In the genomic region with DNA sequence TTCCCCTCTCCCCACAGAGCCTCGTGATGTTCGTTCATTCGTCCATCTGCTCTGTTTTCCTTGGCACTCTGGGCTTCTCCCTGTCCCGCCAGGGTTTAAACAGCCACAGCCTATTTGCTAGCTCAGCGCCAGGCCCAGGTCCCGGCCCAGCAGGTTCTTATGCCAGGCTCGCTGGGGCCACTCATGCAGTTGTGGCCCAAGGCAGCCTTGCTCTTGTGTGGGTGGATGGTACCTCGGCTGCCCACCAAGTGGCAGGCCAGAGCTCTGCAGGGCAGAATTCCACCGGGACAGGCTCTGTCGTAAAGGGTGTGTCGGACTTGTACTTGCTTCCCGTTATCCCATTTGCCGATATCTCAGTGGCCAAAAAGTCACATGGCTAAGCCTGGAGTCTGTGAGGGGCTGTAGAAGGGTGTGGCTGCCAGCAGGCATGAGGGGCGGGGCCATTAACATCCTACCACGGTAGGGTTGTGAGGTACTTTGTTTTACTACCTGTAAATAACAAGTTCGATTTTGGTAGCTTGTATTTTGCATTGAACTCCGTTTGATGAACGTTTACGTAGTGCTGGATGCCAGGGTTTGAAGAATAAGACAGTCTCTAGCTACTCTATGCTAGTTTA, we compare ENCODE assay signal across 8 cellular contexts. TPM values are rescaled to one million over a fixed set of nuclear protein-coding genes. Genes with fewer than 3 reads are reported as not detected.
A peak's percentile ranks its signal among the peaks of the same experiment; 100 is the strongest.
DNase-seq lines count a peak whose midpoint lies in the region; ATAC-seq and TF ChIP-seq lines count a peak whose summit lies in the region.

No MANE protein-coding gene starts in this region.

- peak overlapping the region; percentile 95 for H3K27ac Mint-ChIP-seq in mesothelial cell of epicardium

- H3K4me1 Mint-ChIP-seq in mesothelial cell of epicardium: peaks cover 29% of the 10 kb centered on the region

- POLR2A ChIA-PET in RWPE1 (lab: Yijun Ruan, JAX; ENCODE audit: low non-redundant PET): no interaction called here

- H3K4me3 Mint-ChIP-seq in mesothelial cell of epicardium: no peak overlapping the region

- CTCF ChIA-PET in RWPE1 (lab: Yijun Ruan, JAX): no interaction called here

- peak; percentile 23; the same call in 1 of the 2 replicates for TF ChIP-seq CTCF in RWPE1 (conservative IDR thresholded peaks at IDR 0.05; ENCODE audit: low read depth)
- no peak for TF ChIP-seq CTCF in mesothelial cell of epicardium (IDR thresholded peaks at IDR 0.05; ENCODE audit: unreplicated experiment)

- no peak for DNase-seq in RWPE1 (ENCODE audit: low spot score)
- DNase-seq in dermis microvascular lymphatic vessel endothelial cell (ENCODE audit: low read depth in 2 of 2): peak; percentile 80 to 89
- DNase-seq in mesothelial cell of epicardium (ENCODE audit: low spot score in 2 of 2, unreplicated experiment in 2 of 2): no peak
- no peak for DNase-seq in ACHN

- peak; percentile 8 for ATAC-seq in GM18498 (IDR thresholded peaks at IDR 0.05; ENCODE audit: unreplicated experiment)
- ATAC-seq in HG03025 (IDR thresholded peaks at IDR 0.05; ENCODE audit: low FRiP score, unreplicated experiment): no peak
- ATAC-seq in HG02840 (IDR thresholded peaks at IDR 0.05; ENCODE audit: low FRiP score, unreplicated experiment): no peak
- ATAC-seq in GM19035 (IDR thresholded peaks at IDR 0.05; ENCODE audit: unreplicated experiment): no peak

- H3K27me3 Mint-ChIP-seq in mesothelial cell of epicardium (ENCODE audit: low read depth): no peaks in the 10 kb centered on the region

- peaks cover 4% of the 10 kb centered on the region for H3K36me3 Mint-ChIP-seq in mesothelial cell of epicardium

- H3K27ac ChIP-seq in RWPE1: peak overlapping the region; percentile 64

- in situ Hi-C loops in ACHN (cut with HindIII; ENCODE audit: low pct_ligation_motif_present, low pct_unique_long_range_greater_than_20kb, low sequenced_read_pairs): no loop called here

- H3K9me3 Mint-ChIP-seq in mesothelial cell of epicardium: no peaks in the 10 kb centered on the region

RNA-seq across cellular contexts. Expression of a gene that starts 7.9 kb away (rescaled TPM):
- total RNA-seq in dermis microvascular lymphatic vessel endothelial cell (9.0 and 25.2 TPM in 2 replicates), mesothelial cell of epicardium (227 to 235 TPM (median 229 TPM) in 3 replicates)

RNA-seq across cellular contexts. Expression of a gene that starts 32.9 kb away (rescaled TPM):
- not detected in 2 replicates for total RNA-seq in dermis microvascular lymphatic vessel endothelial cell
- 0.59 to 0.87 TPM (median 0.84 TPM) in 3 replicates for total RNA-seq in mesothelial cell of epicardium

Comparison
In these comparisons a context has a peak if more than half of its experiments do, and no peak if none do; other contexts are left out.
1. DNase-seq: peak in dermis microvascular lymphatic vessel endothelial cell (2 of 2); none in RWPE1 (single experiment), mesothelial cell of epicardium (0 of 2) and ACHN (single experiment).